In genomic region chr1:8360493-8361197, GRCh38 we compare ENCODE assay signal across 21 cellular contexts. TPM values are rescaled to one million over a fixed set of nuclear protein-coding genes. Genes with fewer than 3 reads are reported as not detected.
DNase-seq lines count a peak whose midpoint lies in the region; ATAC-seq, FAIRE-seq and TF ChIP-seq lines count a peak whose summit lies in the region.
"Had no signal": no experiment of that assay in that cellular context is flagged by ENCODE, and none has a peak within 500 bp of the region (broad histone marks: within the 10 kb centered on the region; RNA-seq: fewer than 3 reads in every experiment).

No MANE protein-coding gene starts in this region.

- ATAC-seq in stimulated activated naive CD8-positive, alpha-beta T cell treated with anti-CD3 and anti-CD28 coated beads, Interleukin-15, amount 100 ng/mL, for 72 hours, result peak; percentile 28
- no peak for ATAC-seq in stimulated activated naive CD8-positive, alpha-beta T cell treated with anti-CD3 and anti-CD28 coated beads, Interleukin-15, Interleukin-2, amounts not matched to agents 100 U/mL and 50 U/mL, for 24 hours
- ATAC-seq in stimulated activated naive B cell treated with anti-CD40 and anti-IgM and Interleukin-4, amounts not matched to agents 10 μg/mL and 1 μg/mL and 100 μg/mL, for 72 hours (replicated peaks), result no peak
- ATAC-seq in HG02610 (IDR thresholded peaks at IDR 0.05; ENCODE audit: unreplicated experiment) (no peak), HG03354 (IDR thresholded peaks at IDR 0.05; ENCODE audit: poor library complexity, severe bottlenecking, unreplicated experiment) (no peak), HG02840 (IDR thresholded peaks at IDR 0.05; ENCODE audit: low FRiP score, unreplicated experiment) (no peak)
- ATAC-seq: CD8-positive, alpha-beta T cell; GM23338; PC-3 had no signal

- no peak for TF ChIP-seq CTCF in kidney (IDR thresholded peaks at IDR 0.05; ENCODE audit: borderline replicate concordance, extremely low read depth, insufficient read depth)

- FAIRE-seq in kidney (lab: Jason Lieb, UNC), result no peak
- FAIRE-seq: GM12891 had no signal

- intact Hi-C loops in kidney (cut with DNase I), result no loop called here

- H3K27ac ChIP-seq in kidney (ENCODE audit: low read depth in 2 of 2, low read length in 2 of 2), result no peak overlapping the region
- H3K27ac ChIP-seq: BLaER1 treated with 17β-estradiol and CSF1 and Interleukin-3, amounts not matched to agents 10 nM and 100 nM had no signal

- no peak for DNase-seq in stimulated activated naive CD8-positive, alpha-beta T cell treated with anti-CD3 and anti-CD28 coated beads, Interleukin-15, amount 100 ng/mL, for 72 hours
- no peak for DNase-seq in stimulated activated naive CD8-positive, alpha-beta T cell treated with anti-CD3 and anti-CD28 coated beads, Interleukin-15, Interleukin-2, amounts not matched to agents 100 U/mL and 50 U/mL, for 24 hours
- DNase-seq in kidney, result peak; percentile 74
- no peak for DNase-seq in stimulated activated naive B cell treated with anti-CD40 and anti-IgM and Interleukin-4, amounts not matched to agents 10 μg/mL and 1 μg/mL and 100 μg/mL, for 72 hours
- DNase-seq: CD8-positive, alpha-beta T cell; Kasumi-1; MG63; NCI-H1048; NCI-H1436; NCI-H2029 treated with DMSO at 0.1 percent for 48 hours; NCI-H2171; NCI-H526; PC-3; RPMI8226 had no signal

- H3K9me3 Mint-ChIP-seq in stimulated activated naive CD8-positive, alpha-beta T cell treated with anti-CD3 and anti-CD28 coated beads, Interleukin-15, amount 100 ng/mL, for 72 hours, result no peaks in the 10 kb centered on the region
- H3K9me3 Mint-ChIP-seq in stimulated activated naive B cell treated with anti-CD40 and anti-IgM and Interleukin-4, amounts not matched to agents 10 μg/mL and 1 μg/mL and 100 μg/mL, for 72 hours, result no peaks in the 10 kb centered on the region
- H3K9me3 Mint-ChIP-seq: CD8-positive, alpha-beta T cell; GM23338 had no signal

- H3K27me3 Mint-ChIP-seq in stimulated activated naive CD8-positive, alpha-beta T cell treated with anti-CD3 and anti-CD28 coated beads, Interleukin-15, amount 100 ng/mL, for 72 hours, result no peaks in the 10 kb centered on the region
- H3K27me3 Mint-ChIP-seq in stimulated activated naive B cell treated with anti-CD40 and anti-IgM and Interleukin-4, amounts not matched to agents 10 μg/mL and 1 μg/mL and 100 μg/mL, for 72 hours, result no peaks in the 10 kb centered on the region

- no peak overlapping the region for H3K4me3 ChIP-seq in kidney (ENCODE audit: low read length in 2 of 2)
- H3K4me3 ChIP-seq: BLaER1 treated with 17β-estradiol and CSF1 and Interleukin-3, amounts not matched to agents 10 nM and 100 nM; GM23338; MG63 had no signal

- H3K4me1 ChIP-seq in kidney (ENCODE audit: control insufficient read depth in 1 of 2, insufficient read depth in 1 of 2, low read depth in 1 of 2, low read length in 2 of 2), result peaks cover 22% of the 10 kb centered on the region in 2 donors

- H3K4me3 Mint-ChIP-seq in stimulated activated naive CD8-positive, alpha-beta T cell treated with anti-CD3 and anti-CD28 coated beads, Interleukin-15, amount 100 ng/mL, for 72 hours, result no peak overlapping the region
- no peak overlapping the region for H3K4me3 Mint-ChIP-seq in stimulated activated naive B cell treated with anti-CD40 and anti-IgM and Interleukin-4, amounts not matched to agents 10 μg/mL and 1 μg/mL and 100 μg/mL, for 72 hours
- H3K4me3 Mint-ChIP-seq: CD8-positive, alpha-beta T cell; GM23338 had no signal

- no peak overlapping the region for H3K27ac Mint-ChIP-seq in stimulated activated naive CD8-positive, alpha-beta T cell treated with anti-CD3 and anti-CD28 coated beads, Interleukin-15, amount 100 ng/mL, for 72 hours
- peak overlapping the region; percentile 31 for H3K27ac Mint-ChIP-seq in stimulated activated naive B cell treated with anti-CD40 and anti-IgM and Interleukin-4, amounts not matched to agents 10 μg/mL and 1 μg/mL and 100 μg/mL, for 72 hours
- H3K27ac Mint-ChIP-seq: CD8-positive, alpha-beta T cell; GM23338 had no signal

- H3K9me3 ChIP-seq in kidney (ENCODE audit: control insufficient read depth in 1 of 2, low read length in 2 of 2), result no peaks in the 10 kb centered on the region
- H3K9me3 ChIP-seq: BLaER1 treated with 17β-estradiol and CSF1 and Interleukin-3, amounts not matched to agents 10 nM and 100 nM; MG63 had no signal

- H3K36me3 ChIP-seq in kidney (ENCODE audit: control insufficient read depth in 1 of 2, insufficient read depth in 2 of 2, low read length in 2 of 2), result peaks cover 49 to 73% of the 10 kb centered on the region in 2 donors

- H3K9ac ChIP-seq in kidney (ENCODE audit: low read length in 2 of 2), result no peak overlapping the region
- H3K9ac ChIP-seq: BLaER1 treated with 17β-estradiol and CSF1 and Interleukin-3, amounts not matched to agents 10 nM and 100 nM had no signal

- H3K4me1 Mint-ChIP-seq in stimulated activated naive CD8-positive, alpha-beta T cell treated with anti-CD3 and anti-CD28 coated beads, Interleukin-15, amount 100 ng/mL, for 72 hours, result no peaks in the 10 kb centered on the region
- H3K4me1 Mint-ChIP-seq in stimulated activated naive B cell treated with anti-CD40 and anti-IgM and Interleukin-4, amounts not matched to agents 10 μg/mL and 1 μg/mL and 100 μg/mL, for 72 hours, result peaks cover 2 to 4% of the 10 kb centered on the region in 2 donors

- peaks cover 35 to 51% of the 10 kb centered on the region in 2 donors for H3K36me3 Mint-ChIP-seq in stimulated activated naive B cell treated with anti-CD40 and anti-IgM and Interleukin-4, amounts not matched to agents 10 μg/mL and 1 μg/mL and 100 μg/mL, for 72 hours

RNA-seq across cellular contexts. Expression of gene SLC45A1, which starts 42.7 kb away (rescaled TPM):
- total RNA-seq in kidney, result 1.8 TPM
- 9.2 TPM for polyA plus RNA-seq in kidney (ENCODE audit: insufficient read depth, low read depth, low replicate concordance)
- total RNA-seq: HT-29 had no signal
